In genomic region chr11:116835791-116836647, GRCh38 we compare ENCODE assay signal across 8 cellular contexts.
DNase-seq lines count a peak whose midpoint lies in the region; ATAC-seq lines count a peak whose summit lies in the region.

No MANE protein-coding gene starts in this region.

- ATAC-seq in GM19324 (IDR thresholded peaks at IDR 0.05; ENCODE audit: low FRiP score, unreplicated experiment): peak; percentile 63
- ATAC-seq in HG03469 (IDR thresholded peaks at IDR 0.05; ENCODE audit: unreplicated experiment): peak; percentile 61

- DNase-seq in C1 segment of cervical spinal cord (lab: John Stamatoyannopoulos, UW) (peak in 13 of 14 donors; percentile 29 to 84 (median 71)), NCI-H69 (lab: John Stamatoyannopoulos, UW) (peak; percentile 99), medulla oblongata (ENCODE audit: extremely low spot score) (peak; percentile 88)
- peak; percentile 60 for DNase-seq in activated CD8-positive, alpha-beta memory T cell treated with anti-CD3 and anti-CD28 coated beads for 1 hour (ENCODE audit: extremely low read depth in 1 of 2, low read depth in 1 of 2)
- peak; percentile 67 for DNase-seq in effector CD4-positive, alpha-beta T cell
- peak; percentile 63 to 74 (median 68) for DNase-seq in stimulated activated CD4-positive, alpha-beta T cell treated with anti-CD3 and anti-CD28 coated beads, TNF-alpha, amount 100 ng/mL, for 48 hours (ENCODE audit: low read depth in 3 of 3)

Comparison
In these comparisons a context has a peak if more than half of its experiments do, and no peak if none do; other contexts are left out.
1. Peak in every context shown above with its lines: DNase-seq and ATAC-seq.